1 cellular context compared by ENCODE assay signal in the genomic region with DNA sequence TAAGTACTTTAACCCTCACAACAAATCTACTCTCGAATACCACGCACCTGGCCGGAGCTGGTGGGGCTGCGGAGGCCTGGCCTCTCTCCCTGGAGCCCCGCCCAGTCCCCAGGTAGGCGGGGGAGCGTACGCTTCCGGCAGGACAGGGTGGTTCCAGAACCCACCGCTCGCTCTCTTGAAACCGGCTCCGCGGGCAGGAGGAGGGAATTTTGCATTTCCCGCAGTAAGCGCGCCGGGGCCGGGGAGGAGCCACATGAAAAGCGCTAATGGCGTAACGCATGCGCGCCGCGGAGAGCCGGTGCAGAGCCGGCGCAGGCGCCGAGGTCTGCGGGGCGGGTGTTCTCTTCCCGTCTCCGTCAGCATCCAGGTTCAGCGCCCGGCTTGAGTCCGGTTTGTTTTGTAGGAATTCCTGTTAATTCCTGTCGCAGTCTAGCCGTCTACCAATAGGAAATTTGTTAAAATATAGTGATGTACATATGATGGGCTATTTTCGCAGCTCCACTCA.
A peak's percentile ranks its signal among the peaks of the same experiment; 100 is the strongest.
TF ChIP-seq lines count a peak whose summit lies in the region.

No MANE protein-coding gene starts in this region.

TF ChIP-seq in HepG2, 621 proteins besides CTCF, POLR2A, EP300 and RAD21 (continued from another document and continues in another):
- TF ChIP-seq ZSCAN22 (CRISPR knock-in tag; IDR thresholded peaks at IDR 0.05) = no peak
- no peak for TF ChIP-seq ZNF782 (CRISPR knock-in tag; IDR thresholded peaks at IDR 0.05; ENCODE audit: borderline replicate concordance)
- TF ChIP-seq TBX2 (CRISPR knock-in tag; IDR thresholded peaks at IDR 0.05; ENCODE audit: borderline replicate concordance) = no peak
- TF ChIP-seq ONECUT2 (CRISPR knock-in tag; IDR thresholded peaks at IDR 0.05) = no peak
- TF ChIP-seq MEF2D (CRISPR knock-in tag; IDR thresholded peaks at IDR 0.05) = 0 out of 2 replicates have a peak, but pooled peaks have one; percentile 36
- no peak for TF ChIP-seq ZNF264 (CRISPR knock-in tag; IDR thresholded peaks at IDR 0.05)
- no peak for TF ChIP-seq HCFC1 (IDR thresholded peaks at IDR 0.05; ENCODE audit: low read depth, low read length)
- TF ChIP-seq PRDM15 (CRISPR knock-in tag; IDR thresholded peaks at IDR 0.05) = no peak
- TF ChIP-seq, protein P1, sequence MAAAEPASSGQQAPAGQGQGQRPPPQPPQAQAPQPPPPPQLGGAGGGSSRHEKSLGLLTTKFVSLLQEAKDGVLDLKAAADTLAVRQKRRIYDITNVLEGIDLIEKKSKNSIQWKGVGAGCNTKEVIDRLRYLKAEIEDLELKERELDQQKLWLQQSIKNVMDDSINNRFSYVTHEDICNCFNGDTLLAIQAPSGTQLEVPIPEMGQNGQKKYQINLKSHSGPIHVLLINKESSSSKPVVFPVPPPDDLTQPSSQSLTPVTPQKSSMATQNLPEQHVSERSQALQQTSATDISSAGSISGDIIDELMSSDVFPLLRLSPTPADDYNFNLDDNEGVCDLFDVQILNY (CRISPR knock-in tag; conservative IDR thresholded peaks at IDR 0.05) = peak; percentile 78
- no peak for TF ChIP-seq CENPT (CRISPR knock-in tag; IDR thresholded peaks at IDR 0.05; ENCODE audit: low read depth)
- TF ChIP-seq ZNF432 (CRISPR knock-in tag; IDR thresholded peaks at IDR 0.05; ENCODE audit: borderline replicate concordance) = no peak
- peak; percentile 50; the same call in 1 of the 2 replicates for TF ChIP-seq ZNF160 (CRISPR knock-in tag; IDR thresholded peaks at IDR 0.05)
- no peak for TF ChIP-seq GZF1 (CRISPR knock-in tag; IDR thresholded peaks at IDR 0.05)
- peak; percentile 98 for TF ChIP-seq HNRNPH1 (optimal IDR thresholded peaks at IDR 0.05; ENCODE audit: low read depth, low read length)
- no peak for TF ChIP-seq SIN3B (IDR thresholded peaks at IDR 0.05; ENCODE audit: low read length)
- TF ChIP-seq TAF15 (IDR thresholded peaks at IDR 0.05; ENCODE audit: low read depth, low read length, poor library complexity, severe bottlenecking) = no peak
- no peak for TF ChIP-seq CENPBD1 (CRISPR knock-in tag; IDR thresholded peaks at IDR 0.05; ENCODE audit: borderline replicate concordance, low read depth)
- no peak for TF ChIP-seq HHEX (CRISPR knock-in tag; IDR thresholded peaks at IDR 0.05)
- TF ChIP-seq ELK4 (CRISPR knock-in tag; IDR thresholded peaks at IDR 0.05; ENCODE audit: borderline replicate concordance) = no peak
- no peak for TF ChIP-seq ZNF563 (CRISPR knock-in tag; IDR thresholded peaks at IDR 0.05)
- no peak for TF ChIP-seq PLRG1 (conservative IDR thresholded peaks at IDR 0.05)
- TF ChIP-seq KAT8 (CRISPR knock-in tag; IDR thresholded peaks at IDR 0.05) = peak; percentile 70
- TF ChIP-seq, protein P2, sequence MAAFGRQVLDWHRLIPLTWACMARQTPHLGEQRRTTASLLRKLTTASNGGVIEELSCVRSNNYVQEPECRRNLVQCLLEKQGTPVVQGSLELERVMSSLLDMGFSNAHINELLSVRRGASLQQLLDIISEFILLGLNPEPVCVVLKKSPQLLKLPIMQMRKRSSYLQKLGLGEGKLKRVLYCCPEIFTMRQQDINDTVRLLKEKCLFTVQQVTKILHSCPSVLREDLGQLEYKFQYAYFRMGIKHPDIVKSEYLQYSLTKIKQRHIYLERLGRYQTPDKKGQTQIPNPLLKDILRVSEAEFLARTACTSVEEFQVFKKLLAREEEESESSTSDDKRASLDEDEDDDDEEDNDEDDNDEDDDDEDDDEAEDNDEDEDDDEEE (CRISPR knock-in tag; IDR thresholded peaks at IDR 0.05) = no peak
- TF ChIP-seq NFE2L2 (IDR thresholded peaks at IDR 0.05; ENCODE audit: low read length) = no peak
- no peak for TF ChIP-seq ZNF337 (CRISPR knock-in tag; IDR thresholded peaks at IDR 0.05; ENCODE audit: borderline replicate concordance, low read depth)
- TF ChIP-seq, protein P3, sequence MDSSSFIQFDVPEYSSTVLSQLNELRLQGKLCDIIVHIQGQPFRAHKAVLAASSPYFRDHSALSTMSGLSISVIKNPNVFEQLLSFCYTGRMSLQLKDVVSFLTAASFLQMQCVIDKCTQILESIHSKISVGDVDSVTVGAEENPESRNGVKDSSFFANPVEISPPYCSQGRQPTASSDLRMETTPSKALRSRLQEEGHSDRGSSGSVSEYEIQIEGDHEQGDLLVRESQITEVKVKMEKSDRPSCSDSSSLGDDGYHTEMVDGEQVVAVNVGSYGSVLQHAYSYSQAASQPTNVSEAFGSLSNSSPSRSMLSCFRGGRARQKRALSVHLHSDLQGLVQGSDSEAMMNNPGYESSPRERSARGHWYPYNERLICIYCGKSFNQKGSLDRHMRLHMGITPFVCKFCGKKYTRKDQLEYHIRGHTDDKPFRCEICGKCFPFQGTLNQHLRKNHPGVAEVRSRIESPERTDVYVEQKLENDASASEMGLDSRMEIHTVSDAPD (CRISPR knock-in tag; IDR thresholded peaks at IDR 0.05) = no peak
- TF ChIP-seq, protein P4, sequence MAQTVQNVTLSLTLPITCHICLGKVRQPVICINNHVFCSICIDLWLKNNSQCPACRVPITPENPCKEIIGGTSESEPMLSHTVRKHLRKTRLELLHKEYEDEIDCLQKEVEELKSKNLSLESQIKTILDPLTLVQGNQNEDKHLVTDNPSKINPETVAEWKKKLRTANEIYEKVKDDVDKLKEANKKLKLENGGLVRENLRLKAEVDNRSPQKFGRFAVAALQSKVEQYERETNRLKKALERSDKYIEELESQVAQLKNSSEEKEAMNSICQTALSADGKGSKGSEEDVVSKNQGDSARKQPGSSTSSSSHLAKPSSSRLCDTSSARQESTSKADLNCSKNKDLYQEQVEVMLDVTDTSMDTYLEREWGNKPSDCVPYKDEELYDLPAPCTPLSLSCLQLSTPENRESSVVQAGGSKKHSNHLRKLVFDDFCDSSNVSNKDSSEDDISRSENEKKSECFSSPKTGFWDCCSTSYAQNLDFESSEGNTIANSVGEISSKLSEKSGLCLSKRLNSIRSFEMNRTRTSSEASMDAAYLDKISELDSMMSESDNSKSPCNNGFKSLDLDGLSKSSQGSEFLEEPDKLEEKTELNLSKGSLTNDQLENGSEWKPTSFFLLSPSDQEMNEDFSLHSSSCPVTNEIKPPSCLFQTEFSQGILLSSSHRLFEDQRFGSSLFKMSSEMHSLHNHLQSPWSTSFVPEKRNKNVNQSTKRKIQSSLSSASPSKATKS (CRISPR knock-in tag; IDR thresholded peaks at IDR 0.05) = no peak
- no peak for TF ChIP-seq ZNF816 (CRISPR knock-in tag; IDR thresholded peaks at IDR 0.05; ENCODE audit: borderline replicate concordance)
- no peak for TF ChIP-seq XRCC5 (optimal IDR thresholded peaks at IDR 0.05; ENCODE audit: low read length)
- TF ChIP-seq CREB1 (IDR thresholded peaks at IDR 0.05) = no peak
- no peak for TF ChIP-seq CREB1 (CRISPR knock-in tag; IDR thresholded peaks at IDR 0.05)
- no peak for TF ChIP-seq AHR (CRISPR knock-in tag; IDR thresholded peaks at IDR 0.05)
- no peak for TF ChIP-seq SCMH1 (CRISPR knock-in tag; IDR thresholded peaks at IDR 0.05; ENCODE audit: borderline replicate concordance)
- TF ChIP-seq RBAK (CRISPR knock-in tag; IDR thresholded peaks at IDR 0.05) = no peak
- TF ChIP-seq ZNF703 (CRISPR knock-in tag; IDR thresholded peaks at IDR 0.05; ENCODE audit: borderline replicate concordance) = no peak
- no peak for TF ChIP-seq GATAD1 (CRISPR knock-in tag; IDR thresholded peaks at IDR 0.05)
- no peak for TF ChIP-seq ZNF256 (CRISPR knock-in tag; conservative IDR thresholded peaks at IDR 0.05)
- no peak for TF ChIP-seq HIC2 (CRISPR knock-in tag; IDR thresholded peaks at IDR 0.05; ENCODE audit: low read depth)
- no peak for TF ChIP-seq ZKSCAN8 (CRISPR knock-in tag; IDR thresholded peaks at IDR 0.05; ENCODE audit: borderline replicate concordance)
- TF ChIP-seq ERF (CRISPR knock-in tag; IDR thresholded peaks at IDR 0.05) = peak; percentile 58; the same call in 1 of the 2 replicates
- no peak for TF ChIP-seq ZNF619 (CRISPR knock-in tag; IDR thresholded peaks at IDR 0.05)
- 0 out of 2 replicates have a peak, but pooled peaks have one; percentile 54 for TF ChIP-seq ZNF556 (CRISPR knock-in tag; IDR thresholded peaks at IDR 0.05; ENCODE audit: borderline replicate concordance)
- 0 out of 2 replicates have a peak, but pooled peaks have one; percentile 29 for TF ChIP-seq ZFX (CRISPR knock-in tag; IDR thresholded peaks at IDR 0.05; ENCODE audit: low read depth)
- no peak for TF ChIP-seq SIX4 (CRISPR knock-in tag; IDR thresholded peaks at IDR 0.05)
- no peak for TF ChIP-seq CENPX (CRISPR knock-in tag; IDR thresholded peaks at IDR 0.05)
- TF ChIP-seq AGO2 (optimal IDR thresholded peaks at IDR 0.05; ENCODE audit: low read depth, low read length) = no peak
- no peak for TF ChIP-seq ZSCAN12 (CRISPR knock-in tag; IDR thresholded peaks at IDR 0.05)
- TF ChIP-seq, protein P5, sequence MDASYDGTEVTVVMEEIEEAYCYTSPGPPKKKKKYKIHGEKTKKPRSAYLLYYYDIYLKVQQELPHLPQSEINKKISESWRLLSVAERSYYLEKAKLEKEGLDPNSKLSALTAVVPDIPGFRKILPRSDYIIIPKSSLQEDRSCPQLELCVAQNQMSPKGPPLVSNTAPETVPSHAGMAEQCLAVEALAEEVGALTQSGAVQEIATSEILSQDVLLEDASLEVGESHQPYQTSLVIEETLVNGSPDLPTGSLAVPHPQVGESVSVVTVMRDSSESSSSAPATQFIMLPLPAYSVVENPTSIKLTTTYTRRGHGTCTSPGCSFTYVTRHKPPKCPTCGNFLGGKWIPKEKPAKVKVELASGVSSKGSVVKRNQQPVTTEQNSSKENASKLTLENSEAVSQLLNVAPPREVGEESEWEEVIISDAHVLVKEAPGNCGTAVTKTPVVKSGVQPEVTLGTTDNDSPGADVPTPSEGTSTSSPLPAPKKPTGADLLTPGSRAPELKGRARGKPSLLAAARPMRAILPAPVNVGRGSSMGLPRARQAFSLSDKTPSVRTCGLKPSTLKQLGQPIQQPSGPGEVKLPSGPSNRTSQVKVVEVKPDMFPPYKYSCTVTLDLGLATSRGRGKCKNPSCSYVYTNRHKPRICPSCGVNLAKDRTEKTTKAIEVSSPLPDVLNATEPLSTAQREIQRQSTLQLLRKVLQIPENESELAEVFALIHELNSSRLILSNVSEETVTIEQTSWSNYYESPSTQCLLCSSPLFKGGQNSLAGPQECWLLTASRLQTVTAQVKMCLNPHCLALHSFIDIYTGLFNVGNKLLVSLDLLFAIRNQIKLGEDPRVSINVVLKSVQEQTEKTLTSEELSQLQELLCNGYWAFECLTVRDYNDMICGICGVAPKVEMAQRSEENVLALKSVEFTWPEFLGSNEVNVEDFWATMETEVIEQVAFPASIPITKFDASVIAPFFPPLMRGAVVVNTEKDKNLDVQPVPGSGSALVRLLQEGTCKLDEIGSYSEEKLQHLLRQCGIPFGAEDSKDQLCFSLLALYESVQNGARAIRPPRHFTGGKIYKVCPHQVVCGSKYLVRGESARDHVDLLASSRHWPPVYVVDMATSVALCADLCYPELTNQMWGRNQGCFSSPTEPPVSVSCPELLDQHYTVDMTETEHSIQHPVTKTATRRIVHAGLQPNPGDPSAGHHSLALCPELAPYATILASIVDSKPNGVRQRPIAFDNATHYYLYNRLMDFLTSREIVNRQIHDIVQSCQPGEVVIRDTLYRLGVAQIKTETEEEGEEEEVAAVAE (CRISPR knock-in tag; IDR thresholded peaks at IDR 0.05; ENCODE audit: borderline replicate concordance) = no peak
- TF ChIP-seq FOXJ3 (CRISPR knock-in tag; IDR thresholded peaks at IDR 0.05; ENCODE audit: borderline replicate concordance) = no peak
- peak; percentile 59 for TF ChIP-seq YY1 (IDR thresholded peaks at IDR 0.05; ENCODE audit: insufficient read depth, insufficient replicate concordance, low read depth, low read length)
- TF ChIP-seq ZNF75D (CRISPR knock-in tag; IDR thresholded peaks at IDR 0.05; ENCODE audit: borderline replicate concordance) = no peak
